10 cellular contexts compared by ENCODE assay signal in the genomic region with DNA sequence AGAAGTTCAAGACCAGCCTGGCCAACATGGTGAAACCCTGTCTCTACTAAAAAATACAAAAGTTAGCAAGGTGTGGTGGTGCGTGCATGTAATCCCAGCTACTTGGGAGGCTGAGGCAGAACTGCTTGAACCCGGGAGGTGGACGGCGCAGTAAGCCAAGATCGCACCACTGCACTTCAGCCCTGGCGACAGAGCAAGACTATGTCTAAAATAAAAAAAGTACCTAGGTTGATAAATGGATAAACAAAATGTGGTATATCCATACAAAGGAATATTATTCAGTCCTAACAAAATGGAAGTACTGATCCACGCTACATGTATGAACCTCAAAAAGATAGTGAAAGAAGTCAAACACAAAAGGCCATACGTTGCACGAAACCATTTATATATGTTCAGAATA. TPM values are rescaled to one million over a fixed set of nuclear protein-coding genes. Genes with fewer than 3 reads are reported as not detected.
DNase-seq lines count a peak whose midpoint lies in the region; ATAC-seq and TF ChIP-seq lines count a peak whose summit lies in the region.
"Had no signal": no experiment of that assay in that cellular context is flagged by ENCODE, and none has a peak within 500 bp of the region (broad histone marks: within the 10 kb centered on the region; RNA-seq: fewer than 3 reads in every experiment).

No MANE protein-coding gene starts in this region.

- H2AFZ ChIP-seq in DND-41 (ENCODE audit: low read depth, low read length), result no peak overlapping the region
- no peak overlapping the region for H2AFZ ChIP-seq in neural cell (ENCODE audit: low read depth, low read length)

- H3K79me2 ChIP-seq in DND-41 (ENCODE audit: insufficient read depth, low read length) (peaks cover 80% of the 10 kb centered on the region), neural cell (replicated peaks; ENCODE audit: insufficient read depth, low read length) (peaks cover 18% of the 10 kb centered on the region)

- no peaks in the 10 kb centered on the region for H3K9me2 ChIP-seq in neural cell (ENCODE audit: insufficient read depth, low read length)

- H3K4me2 ChIP-seq in DND-41 (ENCODE audit: insufficient read depth, low read length) (peak overlapping the region; percentile 81), neural cell (ENCODE audit: low read length) (no peak overlapping the region)

- ATAC-seq in DND-41 (ENCODE audit: insufficient read depth, low read depth), result no peak
- no peak for ATAC-seq in HG02870 (IDR thresholded peaks at IDR 0.05; ENCODE audit: unreplicated experiment)
- ATAC-seq in HG02623 (IDR thresholded peaks at IDR 0.05; ENCODE audit: unreplicated experiment), result no peak

- peaks cover 9% of the 10 kb centered on the region; the same call in 1 of the 2 replicates for H3K36me3 ChIP-seq in DND-41 (ENCODE audit: insufficient read depth, low read length)
- peaks cover 4% of the 10 kb centered on the region for H3K36me3 ChIP-seq in neural cell (ENCODE audit: insufficient read depth, low read length)

- no peak for DNase-seq in DND-41
- no peak for DNase-seq in NB4 (ENCODE audit: low read depth)
- no peak for DNase-seq in coronary artery (ENCODE audit: low spot score)
- DNase-seq in HuH-7 (ENCODE audit: low spot score), result no peak
- no peak for DNase-seq in superior temporal gyrus (ENCODE audit: extremely low spot score)
- DNase-seq: left lung, NCI-H526 treated with DMSO at 0.1 percent for 48 hours had no signal

- H3K9ac ChIP-seq in DND-41 (ENCODE audit: low read depth, low read length) (peak overlapping the region; percentile 72), neural cell (ENCODE audit: low read length) (no peak overlapping the region)

- no peak for TF ChIP-seq RAD21 in neural cell (conservative IDR thresholded peaks at IDR 0.05)

- no peak for TF ChIP-seq POLR2A in NB4 (IDR thresholded peaks at IDR 0.05; ENCODE audit: extremely low read depth, insufficient read length)

- 0 out of 2 replicates have a peak, but pooled peaks cover 2% of the 10 kb centered on the region for H4K20me1 ChIP-seq in DND-41 (ENCODE audit: insufficient read depth, low read length)
- H4K20me1 ChIP-seq in neural cell (ENCODE audit: insufficient read depth), result no peaks in the 10 kb centered on the region

- no peak for TF ChIP-seq EP300 in neural cell (conservative IDR thresholded peaks at IDR 0.05; ENCODE audit: poor library complexity, severe bottlenecking)

- peaks cover 36% of the 10 kb centered on the region for H3K4me1 ChIP-seq in DND-41 (ENCODE audit: insufficient read depth, low read length)

- peak overlapping the region; percentile 57 to 95; a peak in 3 of 4 replicates for H3K4me3 ChIP-seq in DND-41 (ENCODE audit: low read depth in 1 of 2, low read length in 2 of 2)
- peak overlapping the region; percentile 84 for H3K4me3 ChIP-seq in NB4 (ENCODE audit: low read depth, low read length)
- peak overlapping the region; percentile 79 for H3K4me3 ChIP-seq in coronary artery
- H3K4me3 ChIP-seq in neural cell (ENCODE audit: low read length), result peak overlapping the region; percentile 75

- no peaks in the 10 kb centered on the region for H3K9me3 ChIP-seq in DND-41 (ENCODE audit: insufficient read depth, low read length, severe bottlenecking)
- H3K9me3 ChIP-seq in neural cell (ENCODE audit: low read length), result no peaks in the 10 kb centered on the region
- H3K9me3 ChIP-seq: left lung had no signal

- H3K27ac ChIP-seq in DND-41 (ENCODE audit: low read length) (no peak overlapping the region), coronary artery (no peak overlapping the region), neural cell (ENCODE audit: low read length) (no peak overlapping the region)

- no peaks in the 10 kb centered on the region for H3K27me3 ChIP-seq in DND-41 (ENCODE audit: insufficient read depth, low read length, poor library complexity)
- H3K27me3 ChIP-seq in neural cell (ENCODE audit: insufficient read depth, low read depth, low read length), result no peaks in the 10 kb centered on the region
- H3K27me3 ChIP-seq: left lung had no signal

- H3F3A ChIP-seq in neural cell (ENCODE audit: insufficient read depth, low read length, poor library complexity, severe bottlenecking), result no peaks in the 10 kb centered on the region

- no peak for TF ChIP-seq CTCF in DND-41 (IDR thresholded peaks at IDR 0.05; ENCODE audit: borderline replicate concordance, extremely low read depth, low read length, poor library complexity, severe bottlenecking)
- TF ChIP-seq CTCF in NB4 (IDR thresholded peaks at IDR 0.05; ENCODE audit: low read depth, low read length), result no peak
- TF ChIP-seq CTCF in coronary artery (IDR thresholded peaks at IDR 0.05), result no peak
- TF ChIP-seq CTCF in neural cell (IDR thresholded peaks at IDR 0.05; ENCODE audit: poor library complexity, severe bottlenecking), result no peak

TF ChIP-seq in neural cell, 6 proteins besides CTCF, POLR2A, EP300 and RAD21:
- no peak for TF ChIP-seq MXI1 (conservative IDR thresholded peaks at IDR 0.05; ENCODE audit: poor library complexity, severe bottlenecking)
- no peak for TF ChIP-seq POLR2AphosphoS5 (IDR thresholded peaks at IDR 0.05)
- TF ChIP-seq SMC3 (conservative IDR thresholded peaks at IDR 0.05; ENCODE audit: poor library complexity), result no peak
- TF ChIP-seq TAF1 (IDR thresholded peaks at IDR 0.05; ENCODE audit: low read depth), result no peak
- TF ChIP-seq EZH2 (IDR thresholded peaks at IDR 0.05; ENCODE audit: borderline replicate concordance, insufficient read depth, low read length, poor library complexity, severe bottlenecking), result no peak
- TF ChIP-seq, protein P1, sequence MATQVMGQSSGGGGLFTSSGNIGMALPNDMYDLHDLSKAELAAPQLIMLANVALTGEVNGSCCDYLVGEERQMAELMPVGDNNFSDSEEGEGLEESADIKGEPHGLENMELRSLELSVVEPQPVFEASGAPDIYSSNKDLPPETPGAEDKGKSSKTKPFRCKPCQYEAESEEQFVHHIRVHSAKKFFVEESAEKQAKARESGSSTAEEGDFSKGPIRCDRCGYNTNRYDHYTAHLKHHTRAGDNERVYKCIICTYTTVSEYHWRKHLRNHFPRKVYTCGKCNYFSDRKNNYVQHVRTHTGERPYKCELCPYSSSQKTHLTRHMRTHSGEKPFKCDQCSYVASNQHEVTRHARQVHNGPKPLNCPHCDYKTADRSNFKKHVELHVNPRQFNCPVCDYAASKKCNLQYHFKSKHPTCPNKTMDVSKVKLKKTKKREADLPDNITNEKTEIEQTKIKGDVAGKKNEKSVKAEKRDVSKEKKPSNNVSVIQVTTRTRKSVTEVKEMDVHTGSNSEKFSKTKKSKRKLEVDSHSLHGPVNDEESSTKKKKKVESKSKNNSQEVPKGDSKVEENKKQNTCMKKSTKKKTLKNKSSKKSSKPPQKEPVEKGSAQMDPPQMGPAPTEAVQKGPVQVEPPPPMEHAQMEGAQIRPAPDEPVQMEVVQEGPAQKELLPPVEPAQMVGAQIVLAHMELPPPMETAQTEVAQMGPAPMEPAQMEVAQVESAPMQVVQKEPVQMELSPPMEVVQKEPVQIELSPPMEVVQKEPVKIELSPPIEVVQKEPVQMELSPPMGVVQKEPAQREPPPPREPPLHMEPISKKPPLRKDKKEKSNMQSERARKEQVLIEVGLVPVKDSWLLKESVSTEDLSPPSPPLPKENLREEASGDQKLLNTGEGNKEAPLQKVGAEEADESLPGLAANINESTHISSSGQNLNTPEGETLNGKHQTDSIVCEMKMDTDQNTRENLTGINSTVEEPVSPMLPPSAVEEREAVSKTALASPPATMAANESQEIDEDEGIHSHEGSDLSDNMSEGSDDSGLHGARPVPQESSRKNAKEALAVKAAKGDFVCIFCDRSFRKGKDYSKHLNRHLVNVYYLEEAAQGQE (IDR thresholded peaks at IDR 0.05; ENCODE audit: borderline replicate concordance), result no peak

RNA-seq across cellular contexts. Expression of a gene that starts 1.2 kb away (rescaled TPM):
- 16.1 TPM in 2 replicates for polyA plus RNA-seq in neural cell
- polyA minus RNA-seq in neural cell, result 14.9 and 17.7 TPM in 2 replicates

RNA-seq across cellular contexts. Expression of a gene that starts 22.1 kb away (rescaled TPM):
- 77.8 and 96.2 TPM in 2 replicates for polyA plus RNA-seq in neural cell
- 44.1 and 55.3 TPM in 2 replicates for polyA minus RNA-seq in neural cell
